Comparison of ENCODE assay signal across 13 cellular contexts in genomic region chr16:85829751-85830445, GRCh38. TPM values are rescaled to one million over a fixed set of nuclear protein-coding genes. Genes with fewer than 3 reads are reported as not detected.
DNase-seq lines count a peak whose midpoint lies in the region; ATAC-seq and TF ChIP-seq lines count a peak whose summit lies in the region.
"Had no signal": no experiment of that assay in that cellular context is flagged by ENCODE, and none has a peak within 500 bp of the region (broad histone marks: within the 10 kb centered on the region; RNA-seq: fewer than 3 reads in every experiment).

No MANE protein-coding gene starts in this region.

- no peaks in the 10 kb centered on the region for H3K27me3 ChIP-seq in right cardiac atrium (ENCODE audit: control insufficient read depth, insufficient read depth)
- peaks cover 0 to 45% (median 0%) of the 10 kb centered on the region in 7 donors for H3K27me3 ChIP-seq in spleen (replicated peaks in 1 of 7)

- 61% methylated on average over 24 of the region's 24 CpGs for WGBS in right cardiac atrium
- 23 to 37% (median 26%) methylated on average over 16 to 24 of the region's 24 CpGs for WGBS in spleen, 5 donors

- peak overlapping the region; percentile 46 to 87 (median 81) for H3K4me3 Mint-ChIP-seq in IgD-negative memory B cell
- H3K4me3 Mint-ChIP-seq: activated naive CD8-positive, alpha-beta T cell treated with anti-CD3 and anti-CD28 coated beads, Interleukin-2, amount 10 ng/mL, durations not matched to agents 7 days and 5 days; nephron progenitor cell had no signal

- H3K36me3 ChIP-seq in spleen: no peaks in the 10 kb centered on the region
- H3K36me3 ChIP-seq: thoracic aorta had no signal

- H3K27me3 Mint-ChIP-seq in IgD-negative memory B cell: peaks cover 6% of the 10 kb centered on the region

- intact Hi-C loops in right cardiac atrium (cut with DNase I): loop anchor here in 2 of 4 donors (10.0 kb wide), 1 partner anchor 685 kb away; the partner anchor contains the start of gene FOXF1 (in 2 of the 2)
- intact Hi-C loops in spleen (cut with DNase I; ENCODE audit: low total_unique reads): loop anchor here (10.0 kb wide), 1 partner anchor 65 kb away; the partner anchor contains the start of gene IRF8

- peaks cover 2% of the 10 kb centered on the region for H3K36me3 Mint-ChIP-seq in IgD-negative memory B cell

- H3K9me3 ChIP-seq in right cardiac atrium (ENCODE audit: control insufficient read depth, low read length): no peaks in the 10 kb centered on the region
- H3K9me3 ChIP-seq in spleen: peaks cover 0 to 3% (median 0%) of the 10 kb centered on the region in 8 donors
- H3K9me3 ChIP-seq: thoracic aorta had no signal

- TF ChIP-seq POLR2A in spleen (IDR thresholded peaks at IDR 0.05): no peak

- no peak overlapping the region for H3K27ac ChIP-seq in right cardiac atrium (ENCODE audit: low read length)
- peak overlapping the region in 6 of 8 donors; percentile 15 to 65 (median 55) for H3K27ac ChIP-seq in spleen
- H3K27ac ChIP-seq: thoracic aorta had no signal

- H3K4me1 ChIP-seq in right cardiac atrium (ENCODE audit: control insufficient read depth, insufficient read depth, low read length): no peaks in the 10 kb centered on the region
- H3K4me1 ChIP-seq in spleen: peaks cover 5 to 37% (median 19%) of the 10 kb centered on the region in 6 donors

- TF ChIP-seq CTCF in spleen (IDR thresholded peaks at IDR 0.05 in 8 of 11, conservative IDR thresholded peaks at IDR 0.05 in 3 of 11): no peak

- peak; percentile 88 for DNase-seq in SKM-1 treated with dmso at 0.1 percent for 144 hours (lab: John Stamatoyannopoulos, UW; ENCODE audit: unreplicated experiment)
- peak in 2 of 3 donors; percentile 68 to 81 for DNase-seq in right cardiac atrium
- DNase-seq in spleen: peak; percentile 82
- no peak for DNase-seq in activated gamma-delta T cell treated with Interleukin-2 at 50 U/mL for 16 hours
- DNase-seq in G401 (ENCODE audit: low spot score): no peak
- no peak for DNase-seq in NCI-H345 treated with DMSO at 0.1 percent for 48 hours (lab: John Stamatoyannopoulos, UW; ENCODE audit: unreplicated experiment)
- DNase-seq: activated naive CD8-positive, alpha-beta T cell treated with anti-CD3 and anti-CD28 coated beads, Interleukin-2, amount 10 ng/mL, durations not matched to agents 7 days and 5 days; COR-L47; nephron progenitor cell; OCI-M1 had no signal

- in situ Hi-C loops in G401 (cut with HindIII; ENCODE audit: low sequenced_read_pairs): no loop called here

- H3K4me3 ChIP-seq in right cardiac atrium (ENCODE audit: low read length) (no peak overlapping the region), spleen (peak overlapping the region in 2 of 8 donors; percentile 1 to 42)
- H3K4me3 ChIP-seq: thoracic aorta had no signal

- H3K9me3 Mint-ChIP-seq in IgD-negative memory B cell: peaks cover 0 to 5% (median 0%) of the 10 kb centered on the region in 3 donors
- H3K9me3 Mint-ChIP-seq: activated naive CD8-positive, alpha-beta T cell treated with anti-CD3 and anti-CD28 coated beads, Interleukin-2, amount 10 ng/mL, durations not matched to agents 7 days and 5 days had no signal

- peak overlapping the region; percentile 23 to 95 (median 83) for H3K27ac Mint-ChIP-seq in IgD-negative memory B cell
- H3K27ac Mint-ChIP-seq: activated naive CD8-positive, alpha-beta T cell treated with anti-CD3 and anti-CD28 coated beads, Interleukin-2, amount 10 ng/mL, durations not matched to agents 7 days and 5 days; nephron progenitor cell had no signal

- peaks cover 34 to 44% (median 44%) of the 10 kb centered on the region in 3 donors for H3K4me1 Mint-ChIP-seq in IgD-negative memory B cell
- H3K4me1 Mint-ChIP-seq: nephron progenitor cell had no signal

- ATAC-seq in right cardiac atrium (peak; percentile 20 to 40), HG02884 (IDR thresholded peaks at IDR 0.05; ENCODE audit: unreplicated experiment) (no peak)

RNA-seq across cellular contexts. Expression of gene COX4I1, which starts 30.4 kb away (rescaled TPM):
- 1,007 TPM for polyA plus RNA-seq in IgD-negative memory B cell
- 1,000 to 10,000 TPM; 1,306 to 1,768 (median 1,579) TPM for total RNA-seq in right cardiac atrium
- polyA plus RNA-seq in right cardiac atrium: 4,150 TPM
- 100 to 1,000 TPM; 348 to 464 (median 412) TPM for total RNA-seq in spleen
- 1,000 to 10,000 TPM in 2 of 3 donors, 100 to 1,000 TPM in 1; 904 to 1,132 (median 1,034) TPM for polyA plus RNA-seq in spleen
- 695 and 901 TPM in 2 replicates for total RNA-seq in G401 (2014; rRNA removed; shearing (Covaris generic))

RNA-seq across cellular contexts. Expression of gene EMC8, which starts 30.6 kb away (rescaled TPM):
- polyA plus RNA-seq in IgD-negative memory B cell: 28.3 TPM
- 10 to 100 TPM; 18.5 to 22.0 (median 21.2) TPM for total RNA-seq in right cardiac atrium
- polyA plus RNA-seq in right cardiac atrium: 13.8 TPM
- total RNA-seq in spleen: 10 to 100 TPM; 22.6 to 43.0 (median 31.1) TPM
- 10 to 100 TPM; 10.1 to 14.9 (median 10.6) TPM for polyA plus RNA-seq in spleen
- total RNA-seq in G401 (2014; rRNA removed; shearing (Covaris generic)): 54.2 and 86.0 TPM in 2 replicates

Comparison
In these comparisons a context has a peak if more than half of its experiments do, and no peak if none do; other contexts are left out.
1. DNase-seq: peak in SKM-1 treated with dmso at 0.1 percent for 144 hours (single experiment), right cardiac atrium (2 of 3) and spleen (single experiment); none in activated gamma-delta T cell treated with Interleukin-2 at 50 U/mL for 16 hours (single experiment), G401 (single experiment) and NCI-H345 treated with DMSO at 0.1 percent for 48 hours (single experiment).